Comparison of ENCODE assay signal across 1 cellular context in genomic region chr10:14500172-14500765, GRCh38.
TF ChIP-seq lines count a peak whose summit lies in the region.

No MANE protein-coding gene starts in this region.

TF ChIP-seq in IMR-90, 13 proteins besides CTCF, POLR2A, EP300 and RAD21:
- TF ChIP-seq, protein P1, sequence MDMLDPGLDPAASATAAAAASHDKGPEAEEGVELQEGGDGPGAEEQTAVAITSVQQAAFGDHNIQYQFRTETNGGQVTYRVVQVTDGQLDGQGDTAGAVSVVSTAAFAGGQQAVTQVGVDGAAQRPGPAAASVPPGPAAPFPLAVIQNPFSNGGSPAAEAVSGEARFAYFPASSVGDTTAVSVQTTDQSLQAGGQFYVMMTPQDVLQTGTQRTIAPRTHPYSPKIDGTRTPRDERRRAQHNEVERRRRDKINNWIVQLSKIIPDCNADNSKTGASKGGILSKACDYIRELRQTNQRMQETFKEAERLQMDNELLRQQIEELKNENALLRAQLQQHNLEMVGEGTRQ (IDR thresholded peaks at IDR 0.05; ENCODE audit: low read depth, low read length) = 0 out of 2 replicates have a peak, but pooled peaks have one; percentile 11
- TF ChIP-seq CHD1 (IDR thresholded peaks at IDR 0.05; ENCODE audit: low read depth, low read length) (no peak), MXI1 (IDR thresholded peaks at IDR 0.05; ENCODE audit: borderline replicate concordance, low read depth, low read length) (no peak)
